In the genomic region with DNA sequence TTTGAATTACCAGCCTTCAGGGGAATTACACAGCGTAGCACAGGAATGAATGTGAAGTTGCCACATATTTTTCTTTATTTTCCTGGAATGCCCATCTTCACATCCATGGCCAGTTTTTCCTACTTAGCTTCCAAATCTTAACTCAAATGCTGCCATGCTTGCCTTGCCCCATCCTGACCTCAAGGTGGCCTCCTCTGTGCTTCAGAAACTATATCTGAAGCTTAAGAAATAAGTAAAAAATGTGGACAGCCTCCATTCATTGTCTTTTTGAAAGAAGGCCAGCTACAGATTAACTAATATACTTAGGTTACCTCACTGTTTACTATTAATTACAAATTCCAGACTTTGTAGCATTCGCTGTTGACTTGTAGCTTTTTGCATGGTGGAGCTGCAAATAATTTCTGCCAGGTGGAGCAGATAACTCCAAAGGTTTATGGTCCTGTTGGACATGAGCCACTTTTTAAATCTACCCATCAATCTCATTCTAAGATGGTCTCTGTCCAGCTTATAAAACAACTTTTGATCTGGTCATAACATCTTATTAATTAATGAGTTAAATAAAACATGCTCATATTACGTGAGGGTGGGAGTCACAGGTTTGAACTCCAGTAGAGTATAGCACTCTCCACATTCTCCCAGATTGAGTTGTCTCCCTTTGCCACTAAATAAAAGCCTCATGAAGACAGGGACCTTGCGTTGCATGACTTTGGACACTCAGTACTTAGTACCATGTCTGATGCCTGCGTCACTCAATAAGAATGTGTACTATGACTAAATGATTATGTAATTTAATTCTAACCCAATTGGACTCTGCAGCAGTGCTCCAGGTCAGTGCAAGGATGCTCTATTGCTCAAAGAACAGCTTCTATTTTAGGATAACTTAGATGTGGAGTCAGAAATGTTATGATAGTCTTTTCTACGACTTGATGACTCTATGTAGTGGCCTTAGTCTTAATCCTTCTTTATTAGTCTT, we compare ENCODE assay signal across 8 cellular contexts.
DNase-seq lines count a peak whose midpoint lies in the region; ATAC-seq and TF ChIP-seq lines count a peak whose summit lies in the region.

No MANE protein-coding gene starts in this region.

- H3K36me3 ChIP-seq in SU-DHL-6 (ENCODE audit: low read length): no peaks in the 10 kb centered on the region

- no peaks in the 10 kb centered on the region for H3K9me3 Mint-ChIP-seq in activated T-cell treated with anti-CD3 and anti-CD28 coated beads, Interleukin-2, amount 50 U/mL, for 24 hours
- H3K9me3 Mint-ChIP-seq in activated naive CD4-positive, alpha-beta T cell treated with anti-CD3 and anti-CD28 coated beads, Interleukin-2, amount 50 U/mL, for 72 hours: no peaks in the 10 kb centered on the region

- DNase-seq in AG10803 (ENCODE audit: low read depth) (peak; percentile 81), H4 (ENCODE audit: low spot score) (peak; percentile 48), iPS DF 19.7 (ENCODE audit: low read depth, low spot score) (peak; percentile 2), GM03348 (ENCODE audit: low spot score) (no peak)
- DNase-seq in activated T-cell treated with anti-CD3 and anti-CD28 coated beads, Interleukin-2, amount 50 U/mL, for 24 hours: no peak
- DNase-seq in activated CD8-positive, alpha-beta memory T cell treated with anti-CD3 and anti-CD28 coated beads, Interleukin-2, amount 50 U/mL, for 4 hours: no peak
- DNase-seq in activated naive CD4-positive, alpha-beta T cell treated with anti-CD3 and anti-CD28 coated beads, Interleukin-2, amount 50 U/mL, for 72 hours (ENCODE audit: low spot score in 2 of 2): no peak

- no peaks in the 10 kb centered on the region for H3K79me2 ChIP-seq in SU-DHL-6 (ENCODE audit: insufficient read depth, low read length)

- H3K4me2 ChIP-seq in SU-DHL-6 (ENCODE audit: low read depth, low read length, poor library complexity, severe bottlenecking): no peak overlapping the region

- ATAC-seq in activated naive CD4-positive, alpha-beta T cell treated with anti-CD3 and anti-CD28 coated beads, Interleukin-2, amount 50 U/mL, for 72 hours: no peak

- H3K27ac ChIP-seq in SU-DHL-6 (ENCODE audit: low read depth, low read length): no peak overlapping the region

- H3K27ac Mint-ChIP-seq in activated T-cell treated with anti-CD3 and anti-CD28 coated beads, Interleukin-2, amount 50 U/mL, for 24 hours: no peak overlapping the region
- no peak overlapping the region for H3K27ac Mint-ChIP-seq in activated naive CD4-positive, alpha-beta T cell treated with anti-CD3 and anti-CD28 coated beads, Interleukin-2, amount 50 U/mL, for 72 hours

- no peaks in the 10 kb centered on the region for H3F3A ChIP-seq in SU-DHL-6 (ENCODE audit: insufficient read depth)

- H3K4me3 Mint-ChIP-seq in activated T-cell treated with anti-CD3 and anti-CD28 coated beads, Interleukin-2, amount 50 U/mL, for 24 hours: no peak overlapping the region

- H3K27me3 Mint-ChIP-seq in activated T-cell treated with anti-CD3 and anti-CD28 coated beads, Interleukin-2, amount 50 U/mL, for 24 hours: peaks cover 22% of the 10 kb centered on the region

- H3K4me1 Mint-ChIP-seq in activated T-cell treated with anti-CD3 and anti-CD28 coated beads, Interleukin-2, amount 50 U/mL, for 24 hours (ENCODE audit: low read depth): no peaks in the 10 kb centered on the region

- H3K9ac ChIP-seq in SU-DHL-6 (ENCODE audit: low read length): no peak overlapping the region

- no peaks in the 10 kb centered on the region for H3K9me2 ChIP-seq in SU-DHL-6 (replicated peaks; ENCODE audit: insufficient read depth, low read length)

- H3K9me3 ChIP-seq in SU-DHL-6 (ENCODE audit: insufficient read depth, low read length): no peaks in the 10 kb centered on the region

- no peaks in the 10 kb centered on the region for H3K27me3 ChIP-seq in SU-DHL-6 (ENCODE audit: low read length)

- TF ChIP-seq CTCF in AG10803 (conservative IDR thresholded peaks at IDR 0.05; ENCODE audit: low read length) (peak; percentile 59), SU-DHL-6 (IDR thresholded peaks at IDR 0.05; ENCODE audit: insufficient read depth, low read length, poor library complexity, severe bottlenecking) (peak; percentile 34)

- H2AFZ ChIP-seq in SU-DHL-6 (ENCODE audit: low read depth, low read length, severe bottlenecking): no peak overlapping the region

- H3K36me3 Mint-ChIP-seq in activated T-cell treated with anti-CD3 and anti-CD28 coated beads, Interleukin-2, amount 50 U/mL, for 24 hours (ENCODE audit: low read depth): no peaks in the 10 kb centered on the region
- no peaks in the 10 kb centered on the region for H3K36me3 Mint-ChIP-seq in activated naive CD4-positive, alpha-beta T cell treated with anti-CD3 and anti-CD28 coated beads, Interleukin-2, amount 50 U/mL, for 72 hours

- no peaks in the 10 kb centered on the region for H4K20me1 ChIP-seq in SU-DHL-6 (ENCODE audit: low read depth, low read length)

- H3K4me3 ChIP-seq in AG10803 (ENCODE audit: low read length) (no peak overlapping the region), SU-DHL-6 (ENCODE audit: insufficient read depth, low read length, poor library complexity, severe bottlenecking) (no peak overlapping the region)

Comparison
In these comparisons a context has a peak if more than half of its experiments do, and no peak if none do; other contexts are left out.
1. DNase-seq: peak in AG10803 (single experiment), H4 (single experiment) and iPS DF 19.7 (single experiment); none in activated T-cell treated with anti-CD3 and anti-CD28 coated beads, Interleukin-2, amount 50 U/mL, for 24 hours (single experiment), activated CD8-positive, alpha-beta memory T cell treated with anti-CD3 and anti-CD28 coated beads, Interleukin-2, amount 50 U/mL, for 4 hours (single experiment), activated naive CD4-positive, alpha-beta T cell treated with anti-CD3 and anti-CD28 coated beads, Interleukin-2, amount 50 U/mL, for 72 hours (0 of 2) and GM03348 (single experiment).